Comparison of ENCODE assay signal across 12 cellular contexts in genomic region chr4:134906404-134907023, GRCh38.
DNase-seq lines count a peak whose midpoint lies in the region; ATAC-seq and TF ChIP-seq lines count a peak whose summit lies in the region.
"Had no signal": no experiment of that assay in that cellular context is flagged by ENCODE, and none has a peak within 500 bp of the region (broad histone marks: within the 10 kb centered on the region; RNA-seq: fewer than 3 reads in every experiment).

No MANE protein-coding gene starts in this region.

- intact Hi-C loops in heart right ventricle (cut with DNase I): no loop called here
- intact Hi-C loops in left ventricle myocardium superior (cut with micrococcal nuclease): no loop called here

- DNase-seq in heart right ventricle (no peak), left ventricle myocardium superior (no peak), RWPE1 (ENCODE audit: low spot score) (no peak), foreskin melanocyte (peak; percentile 37), T-helper 1 cell (no peak), GOT3 (lab: John Stamatoyannopoulos, UW) (no peak)
- DNase-seq: activated B cell treated with CpG ODN at 0.5 μM for 24 hours, GF-D8 had no signal

- ATAC-seq in heart right ventricle: no peak
- ATAC-seq in left ventricle myocardium superior: no peak
- no peak for ATAC-seq in GM18502 (IDR thresholded peaks at IDR 0.05; ENCODE audit: poor library complexity, unreplicated experiment)
- ATAC-seq in HG03342 (IDR thresholded peaks at IDR 0.05; ENCODE audit: unreplicated experiment): no peak

- H3K36me3 ChIP-seq in heart right ventricle: no peaks in the 10 kb centered on the region

- CTCF ChIA-PET in RWPE1 (lab: Yijun Ruan, JAX): no interaction called here

- H3K27ac ChIP-seq in heart right ventricle: no peak overlapping the region
- no peak overlapping the region for H3K27ac ChIP-seq in RWPE1
- H3K27ac ChIP-seq: epithelial cell of prostate, skin epidermis had no signal

- H3K9me3 ChIP-seq in heart right ventricle: no peaks in the 10 kb centered on the region

- POLR2A ChIA-PET in RWPE1 (lab: Yijun Ruan, JAX; ENCODE audit: low non-redundant PET): no interaction called here

- TF ChIP-seq CTCF in heart right ventricle (IDR thresholded peaks at IDR 0.05): peak in 5 of 9 donors; percentile 15 to 44 (median 25)
- TF ChIP-seq CTCF in RWPE1 (conservative IDR thresholded peaks at IDR 0.05; ENCODE audit: low read depth): peak; percentile 49

- H3K27me3 ChIP-seq in heart right ventricle: no peaks in the 10 kb centered on the region

- no peaks in the 10 kb centered on the region for H3K4me1 ChIP-seq in heart right ventricle

- no peak overlapping the region for H3K4me3 ChIP-seq in heart right ventricle
- H3K4me3 ChIP-seq: skin epidermis had no signal

- 49 to 55% methylated on average over 2 of the region's 2 CpGs for WGBS in heart right ventricle, 2 donors
